Comparison of ENCODE assay signal across 1 cellular context in the genomic region with DNA sequence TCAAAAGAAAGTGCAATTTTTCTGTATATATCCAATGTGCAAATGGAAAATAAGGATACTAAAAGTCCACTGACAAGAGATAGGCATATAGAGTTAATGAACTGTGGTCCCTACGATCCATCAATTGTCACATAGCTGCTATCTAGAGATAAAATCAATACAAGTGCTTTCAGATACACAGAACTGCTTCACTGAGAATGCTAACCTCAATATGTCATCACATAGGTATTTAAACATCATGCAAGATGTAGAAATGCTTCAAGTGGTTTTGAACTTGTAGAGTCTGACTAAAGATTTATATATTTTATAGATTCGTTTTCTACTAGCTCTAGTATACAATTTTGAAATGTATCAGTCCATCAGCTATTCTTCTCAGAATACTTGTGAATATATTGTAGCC.
TF ChIP-seq lines count a peak whose summit lies in the region.

No MANE protein-coding gene starts in this region.

TF ChIP-seq in IMR-90, 13 proteins besides CTCF, POLR2A, EP300 and RAD21:
- TF ChIP-seq CHD1 (IDR thresholded peaks at IDR 0.05; ENCODE audit: low read depth, low read length) (no peak), CEBPB (IDR thresholded peaks at IDR 0.05; ENCODE audit: low read depth, low read length) (peak; percentile 70; the same call in 1 of the 2 replicates), SMC3 (IDR thresholded peaks at IDR 0.05; ENCODE audit: low read depth, low read length) (no peak), BHLHE40 (IDR thresholded peaks at IDR 0.05; ENCODE audit: low read depth, low read length) (no peak)
